Comparison of ENCODE assay signal across 34 cellular contexts in genomic region chr22:11325767-11326166, GRCh38.
DNase-seq lines count a peak whose midpoint lies in the region; ATAC-seq and TF ChIP-seq lines count a peak whose summit lies in the region.
"Had no signal": no experiment of that assay in that cellular context is flagged by ENCODE, and none has a peak within 500 bp of the region (broad histone marks: within the 10 kb centered on the region; RNA-seq: fewer than 3 reads in every experiment).

No MANE protein-coding gene starts in this region.

- no peak overlapping the region for H4K5ac ChIP-seq in mesendoderm (ENCODE audit: low read length)

- H2BK15ac ChIP-seq in mesendoderm (replicated peaks; ENCODE audit: low read depth) = no peak overlapping the region

- H4K12ac ChIP-seq in trophoblast cell (ENCODE audit: low read depth, low read length) = no peak overlapping the region

- H3K4ac ChIP-seq in mesendoderm (ENCODE audit: low read depth, low read length) = no peak overlapping the region
- no peak overlapping the region for H3K4ac ChIP-seq in trophoblast cell (ENCODE audit: low read depth, low read length)

- H3K79me1 ChIP-seq in mesendoderm (ENCODE audit: low read length) = no peaks in the 10 kb centered on the region
- H3K79me1 ChIP-seq in trophoblast cell (ENCODE audit: low read length) = no peaks in the 10 kb centered on the region

- POLR2A ChIA-PET in WTC11 (lab: Charles Lee) = no interaction called here

- H3K27me3 ChIP-seq in esophagus muscularis mucosa (no peaks in the 10 kb centered on the region), mesendoderm (ENCODE audit: insufficient read depth, low read length, poor library complexity) (no peaks in the 10 kb centered on the region), trophoblast cell (ENCODE audit: insufficient read depth, low read length) (no peaks in the 10 kb centered on the region), suprapubic skin (no peaks in the 10 kb centered on the region)
- H3K27me3 ChIP-seq: BE2C; BLaER1; BLaER1 treated with 17β-estradiol and CSF1 and Interleukin-3, amounts not matched to agents 10 nM and 100 nM had no signal

- TF ChIP-seq EP300 in esophagus muscularis mucosa (IDR thresholded peaks at IDR 0.05) (no peak), suprapubic skin (IDR thresholded peaks at IDR 0.05) (no peak)

- no peak overlapping the region for H3K56ac ChIP-seq in mesendoderm (ENCODE audit: low read length)

- H2AK5ac ChIP-seq in mesendoderm (ENCODE audit: low read length) = no peak overlapping the region
- no peak overlapping the region for H2AK5ac ChIP-seq in trophoblast cell (ENCODE audit: low read length)

- no peak overlapping the region for H3K4me3 ChIP-seq in esophagus muscularis mucosa
- peak overlapping the region; percentile 5 for H3K4me3 ChIP-seq in mesendoderm (ENCODE audit: low read length)
- no peak overlapping the region for H3K4me3 ChIP-seq in trophoblast cell (ENCODE audit: low read depth, low read length)
- no peak overlapping the region for H3K4me3 ChIP-seq in suprapubic skin
- H3K4me3 ChIP-seq: A549; BLaER1; BLaER1 treated with 17β-estradiol and CSF1 and Interleukin-3, amounts not matched to agents 10 nM and 100 nM had no signal

- no peak overlapping the region for H3K27ac Mint-ChIP-seq in WTC11
- H3K27ac Mint-ChIP-seq: B cell; CD14-positive monocyte; CD4-positive, alpha-beta memory T cell; CD4-positive, alpha-beta T cell; CD4-positive, CD25-positive, alpha-beta regulatory T cell; CD8-positive, alpha-beta memory T cell; CD8-positive, alpha-beta T cell had no signal

- intact Hi-C loops in esophagus muscularis mucosa (cut with DNase I) = no loop called here

- CTCF ChIA-PET in WTC11 (lab: Charles Lee) = no interaction called here

- peaks cover 0 to 27% (median 12%) of the 10 kb centered on the region in 4 donors for H3K9me3 ChIP-seq in esophagus muscularis mucosa
- peaks cover 13% of the 10 kb centered on the region for H3K9me3 ChIP-seq in trophoblast cell (ENCODE audit: insufficient read depth, low read depth, low read length)
- peaks cover 19% of the 10 kb centered on the region for H3K9me3 ChIP-seq in suprapubic skin
- H3K9me3 ChIP-seq: A549, BE2C, Caco-2 had no signal

- no peak overlapping the region for H4K8ac ChIP-seq in mesendoderm (ENCODE audit: low read depth, low read length)
- no peak overlapping the region for H4K8ac ChIP-seq in trophoblast cell (ENCODE audit: low read depth, low read length)

- no peaks in the 10 kb centered on the region for H3K79me2 ChIP-seq in mesendoderm (ENCODE audit: control insufficient read depth, insufficient read depth, low read length)
- no peaks in the 10 kb centered on the region for H3K79me2 ChIP-seq in trophoblast cell (ENCODE audit: control insufficient read depth, insufficient read depth, low read length, poor library complexity)

- peaks cover 67% of the 10 kb centered on the region for H3K9me3 Mint-ChIP-seq in WTC11

- peaks cover 28% of the 10 kb centered on the region for H3K27me3 Mint-ChIP-seq in WTC11 (ENCODE audit: low read depth)
- H3K27me3 Mint-ChIP-seq: B cell; CD4-positive, alpha-beta memory T cell; CD4-positive, alpha-beta T cell; CD4-positive, CD25-positive, alpha-beta regulatory T cell; CD8-positive, alpha-beta memory T cell had no signal

- no peak overlapping the region for H2AFZ ChIP-seq in trophoblast cell (ENCODE audit: insufficient read depth, low read length, poor library complexity)

- H3K36me3 ChIP-seq in esophagus muscularis mucosa (no peaks in the 10 kb centered on the region), mesendoderm (ENCODE audit: control insufficient read depth, insufficient read depth, low read length) (no peaks in the 10 kb centered on the region), trophoblast cell (ENCODE audit: control insufficient read depth in 1 of 2, insufficient read depth in 2 of 2, low read length in 2 of 2) (no peaks in the 10 kb centered on the region), suprapubic skin (no peaks in the 10 kb centered on the region)
- H3K36me3 ChIP-seq: BE2C; BLaER1; BLaER1 treated with 17β-estradiol and CSF1 and Interleukin-3, amounts not matched to agents 10 nM and 100 nM had no signal

- H3K18ac ChIP-seq in mesendoderm (ENCODE audit: low read length) (no peak overlapping the region), trophoblast cell (ENCODE audit: low read length) (no peak overlapping the region)

- H3K14ac ChIP-seq in trophoblast cell (ENCODE audit: low read length) = no peak overlapping the region

- H3K4me2 ChIP-seq in mesendoderm (ENCODE audit: low read length) (no peak overlapping the region), trophoblast cell (ENCODE audit: low read length) (no peak overlapping the region)
- H3K4me2 ChIP-seq: A549; BLaER1; BLaER1 treated with 17β-estradiol and CSF1 and Interleukin-3, amounts not matched to agents 10 nM and 100 nM had no signal

- H3K27ac ChIP-seq in esophagus muscularis mucosa (replicated peaks in 1 of 4) (no peak overlapping the region), mesendoderm (ENCODE audit: low read depth, low read length) (no peak overlapping the region), trophoblast cell (ENCODE audit: low read depth, low read length) (no peak overlapping the region), suprapubic skin (no peak overlapping the region)
- H3K27ac ChIP-seq: 22Rv1; A549; BLaER1; BLaER1 treated with 17β-estradiol and CSF1 and Interleukin-3, amounts not matched to agents 10 nM and 100 nM; C4-2B had no signal

- no peak overlapping the region for H2BK120ac ChIP-seq in mesendoderm (ENCODE audit: low read depth, low read length)
- H2BK120ac ChIP-seq in trophoblast cell (ENCODE audit: insufficient read depth, low read length, poor library complexity) = no peak overlapping the region

- no peak for ATAC-seq in WTC11
- ATAC-seq: A549; CD8-positive, alpha-beta T cell had no signal

- no peaks in the 10 kb centered on the region for H3K4me1 Mint-ChIP-seq in WTC11
- H3K4me1 Mint-ChIP-seq: B cell; CD14-positive monocyte; CD4-positive, CD25-positive, alpha-beta regulatory T cell had no signal

- no peak overlapping the region for H3K9ac ChIP-seq in mesendoderm (ENCODE audit: low read length)
- H3K9ac ChIP-seq in trophoblast cell (ENCODE audit: low read length) = peak overlapping the region; percentile 28
- H3K9ac ChIP-seq: BLaER1; BLaER1 treated with 17β-estradiol and CSF1 and Interleukin-3, amounts not matched to agents 10 nM and 100 nM had no signal

- in situ Hi-C loops in KBM-7 (cut with MboI; ENCODE audit: low pct_unique_long_range_greater_than_20kb, low sequenced_read_pairs) = no loop called here

- DNase-seq in D341Med (ENCODE audit: low spot score) (peak; percentile 1), esophagus muscularis mucosa (ENCODE audit: extremely low spot score) (peak; percentile 90), mesendoderm (no peak), trophoblast cell (no peak), WTC11 (ENCODE audit: low spot score) (no peak), suprapubic skin (ENCODE audit: low spot score in 2 of 2) (no peak), DMS53 (lab: John Stamatoyannopoulos, UW) (no peak), KBM-7 (no peak)
- DNase-seq: 8988T; ACHN; AML-193; BE2C; C1 segment of cervical spinal cord; Caco-2; Calu3; CD4-positive, alpha-beta memory T cell; CD4-positive, alpha-beta T cell; CD4-positive, CD25-positive, alpha-beta regulatory T cell; CD8-positive, alpha-beta memory T cell; CD8-positive, alpha-beta T cell; COR-L47; DMS 273 treated with DMSO at 0.1 percent for 48 hours; DMS153; DMS79; DMS79 treated with DMSO at 0.1 percent for 48 hours; DND-41; EL had no signal

- TF ChIP-seq CTCF in esophagus muscularis mucosa (IDR thresholded peaks at IDR 0.05) (no peak), WTC11 (IDR thresholded peaks at IDR 0.05) (no peak), suprapubic skin (IDR thresholded peaks at IDR 0.05) (no peak)

- H3K4me1 ChIP-seq in esophagus muscularis mucosa (no peaks in the 10 kb centered on the region), mesendoderm (ENCODE audit: control insufficient read depth, low read depth, low read length) (no peaks in the 10 kb centered on the region), trophoblast cell (ENCODE audit: control insufficient read depth in 1 of 2, insufficient read depth in 2 of 2, low read length in 2 of 2) (no peaks in the 10 kb centered on the region), suprapubic skin (no peaks in the 10 kb centered on the region)
- H3K4me1 ChIP-seq: A549; BE2C; BLaER1; BLaER1 treated with 17β-estradiol and CSF1 and Interleukin-3, amounts not matched to agents 10 nM and 100 nM; Caco-2 had no signal

- no peak overlapping the region for H4K91ac ChIP-seq in trophoblast cell (ENCODE audit: low read depth, low read length)

- no peak overlapping the region for H3K23ac ChIP-seq in mesendoderm (ENCODE audit: low read length)
- no peak overlapping the region for H3K23ac ChIP-seq in trophoblast cell (ENCODE audit: low read length)

- H2BK12ac ChIP-seq in trophoblast cell (ENCODE audit: low read length) = no peak overlapping the region

- no peak overlapping the region for H3K4me3 Mint-ChIP-seq in WTC11
- H3K4me3 Mint-ChIP-seq: B cell; CD14-positive monocyte; CD4-positive, alpha-beta memory T cell; CD4-positive, alpha-beta T cell; CD4-positive, CD25-positive, alpha-beta regulatory T cell; CD8-positive, alpha-beta memory T cell; CD8-positive, alpha-beta T cell had no signal

- WGBS in esophagus muscularis mucosa = 60% methylated on average over 4 of the region's 4 CpGs
- WGBS in mesendoderm (ENCODE audit: extremely low coverage, insufficient coverage, low lambda C conversion rate) = no CpG with 5 or more reads among the region's 4 CpGs
- WGBS in trophoblast cell (ENCODE audit: extremely low coverage, insufficient coverage, insufficient read length) = no CpG with 5 or more reads among the region's 4 CpGs
- WGBS in suprapubic skin = 66% methylated on average over 4 of the region's 4 CpGs

- peaks cover 66% of the 10 kb centered on the region for H3K36me3 Mint-ChIP-seq in WTC11
- H3K36me3 Mint-ChIP-seq: CD14-positive monocyte; CD4-positive, alpha-beta memory T cell; CD4-positive, CD25-positive, alpha-beta regulatory T cell; CD8-positive, alpha-beta memory T cell; CD8-positive, alpha-beta T cell had no signal

- TF ChIP-seq POLR2A in esophagus muscularis mucosa (IDR thresholded peaks at IDR 0.05; ENCODE audit: low read depth) (no peak), suprapubic skin (IDR thresholded peaks at IDR 0.05) (no peak)

- H2BK5ac ChIP-seq in mesendoderm (ENCODE audit: low read length) = no peak overlapping the region
- no peak overlapping the region for H2BK5ac ChIP-seq in trophoblast cell (ENCODE audit: low read depth, low read length, poor library complexity)

Comparison
In these comparisons a context has a peak if more than half of its experiments do, and no peak if none do; other contexts are left out.
1. DNase-seq: peak in D341Med (single experiment) and esophagus muscularis mucosa (single experiment); none in mesendoderm (single experiment), trophoblast cell (0 of 2), WTC11 (single experiment), suprapubic skin (0 of 2), DMS53 (single experiment) and KBM-7 (single experiment).